ENCODE assay signal across 8 cellular contexts in the genomic region with DNA sequence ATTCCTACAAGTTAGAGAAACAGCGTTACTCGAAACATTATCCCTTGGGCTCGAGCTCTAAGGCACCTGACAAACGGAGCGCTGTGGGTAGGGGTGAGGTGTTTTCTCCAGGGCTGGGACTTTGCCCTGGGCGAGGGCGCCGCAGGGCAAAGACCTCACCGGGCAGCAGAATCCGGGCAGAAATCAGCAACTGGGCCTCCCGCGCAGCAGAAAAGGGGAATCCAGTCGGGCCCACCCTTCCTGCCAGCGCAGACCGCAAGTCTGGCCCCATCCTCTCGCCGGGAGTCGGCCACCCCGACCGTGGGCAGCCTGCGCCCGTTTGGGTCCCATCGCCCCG. TPM values are rescaled to one million over a fixed set of nuclear protein-coding genes. Genes with fewer than 3 reads are reported as not detected.
A peak's percentile ranks its signal among the peaks of the same experiment; 100 is the strongest.
DNase-seq lines count a peak whose midpoint lies in the region; ATAC-seq and TF ChIP-seq lines count a peak whose summit lies in the region.

No MANE protein-coding gene starts in this region.

- H3K27me3 ChIP-seq in OCI-LY3 (ENCODE audit: low read depth, low read length), result no peaks in the 10 kb centered on the region
- H3K27me3 ChIP-seq in dorsolateral prefrontal cortex, result no peaks in the 10 kb centered on the region
- H3K27me3 ChIP-seq in muscle layer of duodenum (ENCODE audit: low read depth, low read length), result no peaks in the 10 kb centered on the region

- H3K9ac ChIP-seq in OCI-LY3 (ENCODE audit: low read length), result peak overlapping the region; percentile 95

- peaks cover 4% of the 10 kb centered on the region; the same call in 1 of the 2 replicates for H4K20me1 ChIP-seq in OCI-LY3 (ENCODE audit: insufficient read depth, low read length)

- H3K79me2 ChIP-seq in OCI-LY3 (ENCODE audit: low read length), result peaks cover 32% of the 10 kb centered on the region

- H3K27ac ChIP-seq in OCI-LY3 (ENCODE audit: low read length) (peak overlapping the region; percentile 14; the same call in 1 of the 2 replicates), dorsolateral prefrontal cortex (no peak overlapping the region), muscle layer of duodenum (ENCODE audit: low read length) (no peak overlapping the region)

- no peak overlapping the region for H2AFZ ChIP-seq in OCI-LY3 (ENCODE audit: low read depth, low read length)

- H3K36me3 ChIP-seq in OCI-LY3 (replicated peaks; ENCODE audit: low read depth, low read length), result peaks cover 15% of the 10 kb centered on the region
- H3K36me3 ChIP-seq in muscle layer of duodenum (ENCODE audit: control insufficient read depth in 1 of 2, insufficient read depth in 2 of 2, low read length in 2 of 2), result peaks cover under 1 to 10% of the 10 kb centered on the region in 2 donors

- peaks cover 16% of the 10 kb centered on the region for H3K4me1 ChIP-seq in OCI-LY3 (ENCODE audit: low read length)
- H3K4me1 ChIP-seq in muscle layer of duodenum (ENCODE audit: control insufficient read depth in 1 of 2, insufficient read depth in 2 of 2, low read length in 2 of 2), result peaks cover 8 to 21% of the 10 kb centered on the region in 2 donors

- ATAC-seq in HG02840 (IDR thresholded peaks at IDR 0.05; ENCODE audit: low FRiP score, unreplicated experiment) (no peak), GM21390 (IDR thresholded peaks at IDR 0.05; ENCODE audit: unreplicated experiment) (no peak)

- H3K4me3 ChIP-seq in GM12875 (ENCODE audit: low read depth, low read length) (peak overlapping the region; percentile 99), OCI-LY3 (ENCODE audit: low read length) (peak overlapping the region; percentile 100), dorsolateral prefrontal cortex (peak overlapping the region; percentile 39 to 98 (median 87)), muscle layer of duodenum (ENCODE audit: low read depth in 1 of 2, low read length in 2 of 2) (peak overlapping the region; percentile 82 to 85)

- peak overlapping the region; percentile 91 for H3K4me2 ChIP-seq in OCI-LY3 (ENCODE audit: low read length)

- DNase-seq in AG08396 (ENCODE audit: low spot score), result peak; percentile 6
- peak in 1 of 10 donors; percentile 5 for DNase-seq in dorsolateral prefrontal cortex
- DNase-seq in GOT3 (lab: John Stamatoyannopoulos, UW), result no peak

- no peaks in the 10 kb centered on the region for H3K9me3 ChIP-seq in OCI-LY3 (ENCODE audit: insufficient read depth, low read length)
- no peaks in the 10 kb centered on the region for H3K9me3 ChIP-seq in muscle layer of duodenum (ENCODE audit: control insufficient read depth in 1 of 2, low read length in 2 of 2)

- intact Hi-C loops in dorsolateral prefrontal cortex (cut with DNase I), result loop anchor here in 1 of 2 donors (5.0 kb wide), 1 partner anchor 167 kb away; a partner anchor contains a TSS

- TF ChIP-seq CTCF in GM12875 (IDR thresholded peaks at IDR 0.05; ENCODE audit: borderline replicate concordance, insufficient read depth, low read depth, low read length) (no peak), OCI-LY3 (IDR thresholded peaks at IDR 0.05; ENCODE audit: low read depth, low read length) (no peak), dorsolateral prefrontal cortex (IDR thresholded peaks at IDR 0.05 in 54 of 56, conservative IDR thresholded peaks at IDR 0.05 in 2 of 56; ENCODE audit: low read depth in 1 of 56, partially characterized antibody in 56 of 56) (no peak)

RNA-seq across cellular contexts. Expression of a gene that starts 0.4 kb away (rescaled TPM):
- total RNA-seq in dorsolateral prefrontal cortex, result 10 to 100 TPM; 15.6 to 28.3 (median 21.3) TPM

RNA-seq across cellular contexts. Expression of a gene that starts 0.8 kb away (rescaled TPM):
- 10 to 100 TPM in 115 of 120 experiments, 1 to 10 TPM in 5; 8.3 to 36.3 (median 16.7) TPM for total RNA-seq in dorsolateral prefrontal cortex
